ENCODE assay signal across 21 cellular contexts in genomic region chr12:130429656-130430505, GRCh38.
DNase-seq lines count a peak whose midpoint lies in the region; ATAC-seq, FAIRE-seq and TF ChIP-seq lines count a peak whose summit lies in the region.
"Had no signal": no experiment of that assay in that cellular context is flagged by ENCODE, and none has a peak within 500 bp of the region (broad histone marks: within the 10 kb centered on the region; RNA-seq: fewer than 3 reads in every experiment).

No MANE protein-coding gene starts in this region.

- intact Hi-C loops in stomach (cut with DNase I; ENCODE audit: low total_unique reads), result no loop called here

- no peak overlapping the region for H3K56ac ChIP-seq in H9 (ENCODE audit: insufficient read length, low read depth, low read length)

- H3K9me3 Mint-ChIP-seq in H9, result no peaks in the 10 kb centered on the region

- H3K27me3 Mint-ChIP-seq in H9 (ENCODE audit: low read depth), result peaks cover 2% of the 10 kb centered on the region; the same call in 1 of the 2 replicates

- H3K79me1 ChIP-seq in H9 (ENCODE audit: insufficient read depth, low read depth, low read length, poor library complexity, severe bottlenecking) (no peaks in the 10 kb centered on the region), neuronal stem cell (ENCODE audit: low read depth, low read length) (no peaks in the 10 kb centered on the region)

- WGBS in H9 (ENCODE audit: extremely low coverage, insufficient read length, low lambda C conversion rate), result no CpG with 5 or more reads among the region's 24 CpGs
- 100% methylated on average over 2 of the region's 24 CpGs; no CpG with 5 or more reads in 1 of the 2 donors for WGBS in neuronal stem cell (ENCODE audit: extremely low coverage in 2 of 2, insufficient read length in 2 of 2, insufficient replicate concordance in 1 of 2), 2 donors
- WGBS in stomach, 5 donors, result 74 to 82% (median 79%) methylated on average over 24 of the region's 24 CpGs

- peaks cover 0 to 5% of the 10 kb centered on the region in 2 experiments; a peak in 2 of 4 replicates for H3K4me1 Mint-ChIP-seq in H9

- FAIRE-seq in bronchial epithelial cell (lab: Jason Lieb, UNC), result peak; percentile 76
- FAIRE-seq: G401.6, K562 had no signal

- no peak overlapping the region for H2BK120ac ChIP-seq in H9 (ENCODE audit: low read depth, low read length, poor library complexity, severe bottlenecking)
- H2BK120ac ChIP-seq in neuronal stem cell (ENCODE audit: low read depth, low read length), result no peak overlapping the region

- H3T11ph ChIP-seq in H9 (ENCODE audit: low read length), result no peak overlapping the region

- TF ChIP-seq EP300 in stomach (IDR thresholded peaks at IDR 0.05), result no peak

- H2AK5ac ChIP-seq in H9 (ENCODE audit: insufficient read length, low read length) (no peak overlapping the region), neuronal stem cell (ENCODE audit: low read depth, low read length) (no peak overlapping the region)

- DNase-seq in H9 (peak; percentile 26), bronchial epithelial cell (ENCODE audit: low read depth) (no peak), neuronal stem cell (ENCODE audit: low spot score) (no peak), stomach (peak; percentile 9), NCI-H1105 treated with DMSO at 0.1 percent for 48 hours (lab: John Stamatoyannopoulos, UW) (no peak), EL (no peak), NCI-H1092 (lab: John Stamatoyannopoulos, UW) (no peak)
- DNase-seq: DMS79 treated with DMSO at 0.1 percent for 48 hours, GM23248, NCI-H1105, NCI-H1694, NCI-H2081 treated with DMSO at 0.1 percent for 48 hours, NCI-H446 treated with DMSO at 0.1 percent for 48 hours, NCI-H69, OCI-M1, SHP77 had no signal

- H3K27ac Mint-ChIP-seq in H9, result no peak overlapping the region

- no peak for ATAC-seq in GM18517 (IDR thresholded peaks at IDR 0.05; ENCODE audit: unreplicated experiment)
- ATAC-seq: HCT116, K562 had no signal

- H3K27me3 ChIP-seq in H9 (ENCODE audit: insufficient read depth, low read length), result no peaks in the 10 kb centered on the region
- no peaks in the 10 kb centered on the region for H3K27me3 ChIP-seq in bronchial epithelial cell (ENCODE audit: control insufficient read depth, insufficient read depth, low read length)
- H3K27me3 ChIP-seq in neuronal stem cell (ENCODE audit: control insufficient read depth in 3 of 3, insufficient read depth in 3 of 3, low read depth in 1 of 3, low read length in 3 of 3), result no peaks in the 10 kb centered on the region
- no peaks in the 10 kb centered on the region for H3K27me3 ChIP-seq in stomach

- TF ChIP-seq POLR2A in stomach (IDR thresholded peaks at IDR 0.05), result no peak

- no peak overlapping the region for H4K8ac ChIP-seq in H9 (replicated peaks; ENCODE audit: insufficient read length, low read depth, low read length)
- H4K8ac ChIP-seq in neuronal stem cell (ENCODE audit: low read depth, low read length), result no peak overlapping the region

- H3K18ac ChIP-seq in H9 (ENCODE audit: insufficient read length, low read depth, low read length) (no peak overlapping the region), neuronal stem cell (ENCODE audit: low read length) (peak overlapping the region; percentile 27)

- H2AFZ ChIP-seq in H9 (ENCODE audit: low read length), result no peak overlapping the region
- H2AFZ ChIP-seq in neuronal stem cell (ENCODE audit: low read length), result peak overlapping the region; percentile 17
- H2AFZ ChIP-seq: GM23248 had no signal

- no peaks in the 10 kb centered on the region for H3K79me2 ChIP-seq in H9 (ENCODE audit: insufficient read depth, low read length)

- H3K9ac ChIP-seq in H9 (ENCODE audit: extremely low read depth, insufficient read length, low read length) (no peak overlapping the region), neuronal stem cell (ENCODE audit: low read depth, low read length, poor library complexity) (no peak overlapping the region)
- H3K9ac ChIP-seq: GM23248 had no signal

- H3K4me2 ChIP-seq in H9 (ENCODE audit: insufficient read depth, insufficient read length, low read length) (no peak overlapping the region), neuronal stem cell (ENCODE audit: insufficient read depth, low read length, poor library complexity, severe bottlenecking) (no peak overlapping the region)

- H3K36me3 ChIP-seq in bronchial epithelial cell (ENCODE audit: control insufficient read depth, insufficient read depth, low read length) (no peaks in the 10 kb centered on the region), neuronal stem cell (replicated peaks in 1 of 2; ENCODE audit: control insufficient read depth in 2 of 2, insufficient read depth in 2 of 2, low read length in 2 of 2) (peaks cover 0 to 1% of the 10 kb centered on the region in 2 donors), stomach (no peaks in the 10 kb centered on the region)

- H4K91ac ChIP-seq in H9 (ENCODE audit: insufficient read length, low read depth, low read length), result no peak overlapping the region
- no peak overlapping the region for H4K91ac ChIP-seq in neuronal stem cell (ENCODE audit: low read depth, low read length, poor library complexity)

- H3K4me1 ChIP-seq in H9 (ENCODE audit: insufficient read depth, low read length) (no peaks in the 10 kb centered on the region), neuronal stem cell (ENCODE audit: control insufficient read depth in 2 of 2, insufficient read depth in 1 of 2, low read depth in 1 of 2, low read length in 2 of 2) (peaks cover 0 to 20% of the 10 kb centered on the region in 2 donors), stomach (no peaks in the 10 kb centered on the region)

- H3K9me3 ChIP-seq in H9 (ENCODE audit: control insufficient read depth, low read depth, low read length) (no peaks in the 10 kb centered on the region), neuronal stem cell (replicated peaks in 1 of 2; ENCODE audit: control insufficient read depth in 2 of 2, insufficient read depth in 1 of 2, low read depth in 1 of 2, low read length in 2 of 2) (no peaks in the 10 kb centered on the region), stomach (peaks cover 0 to 19% (median 14%) of the 10 kb centered on the region in 4 donors)

- H3K4me3 Mint-ChIP-seq in H9, result no peak overlapping the region

- H3K4me3 ChIP-seq in bronchial epithelial cell (ENCODE audit: low read depth, low read length) (no peak overlapping the region), neuronal stem cell (ENCODE audit: low read length in 2 of 2) (no peak overlapping the region), stomach (no peak overlapping the region)
- H3K4me3 ChIP-seq: GM23248, K562, SK-N-MC had no signal

- H3K4ac ChIP-seq in H9 (ENCODE audit: low read depth, low read length) (no peak overlapping the region), neuronal stem cell (ENCODE audit: low read length) (no peak overlapping the region)

- H2BK15ac ChIP-seq in H9 (ENCODE audit: low read depth, low read length) (no peak overlapping the region), neuronal stem cell (ENCODE audit: low read length) (peak overlapping the region; percentile 7)

- no peaks in the 10 kb centered on the region for H3K36me3 Mint-ChIP-seq in H9 (ENCODE audit: insufficient read depth in 1 of 3, low read depth in 3 of 3)

- H2BK20ac ChIP-seq in H9 (ENCODE audit: low read depth, low read length, poor library complexity, severe bottlenecking), result no peak overlapping the region

- TF ChIP-seq CTCF in H9 (conservative IDR thresholded peaks at IDR 0.05) (no peak), bronchial epithelial cell (IDR thresholded peaks at IDR 0.05; ENCODE audit: insufficient read depth, low read length, severe bottlenecking) (no peak), stomach (IDR thresholded peaks at IDR 0.05) (no peak)

- H3K14ac ChIP-seq in H9 (ENCODE audit: insufficient read depth, low read length) (no peak overlapping the region), neuronal stem cell (ENCODE audit: low read length) (no peak overlapping the region)

- no peak overlapping the region for H2BK12ac ChIP-seq in H9 (ENCODE audit: insufficient read length, low read depth, low read length)
- no peak overlapping the region for H2BK12ac ChIP-seq in neuronal stem cell (ENCODE audit: low read length)

- H4K5ac ChIP-seq in H9 (ENCODE audit: insufficient read length, low read depth, low read length), result no peak overlapping the region

- H4K20me1 ChIP-seq in H9 (ENCODE audit: control insufficient read depth, insufficient read depth, insufficient read length), result no peaks in the 10 kb centered on the region

- H2BK5ac ChIP-seq in H9 (ENCODE audit: insufficient read length, low read length) (no peak overlapping the region), neuronal stem cell (ENCODE audit: low read length) (no peak overlapping the region)

- H3K23ac ChIP-seq in H9 (ENCODE audit: insufficient read length, low read depth, low read length), result no peak overlapping the region
- no peak overlapping the region for H3K23ac ChIP-seq in neuronal stem cell (ENCODE audit: low read depth, low read length, poor library complexity)

- no peaks in the 10 kb centered on the region for H3K23me2 ChIP-seq in H9 (ENCODE audit: insufficient read length, low read depth, low read length, poor library complexity, severe bottlenecking)

- no peak overlapping the region for H3K27ac ChIP-seq in H9 (ENCODE audit: insufficient read length, low read depth, low read length)
- H3K27ac ChIP-seq in neuronal stem cell (replicated peaks; ENCODE audit: low read length), result no peak overlapping the region
- H3K27ac ChIP-seq in stomach, result no peak overlapping the region
- H3K27ac ChIP-seq: GM23248, SK-N-MC had no signal

Comparison
In these comparisons a context has a peak if more than half of its experiments do, and no peak if none do; other contexts are left out.
1. DNase-seq: peak in H9 (single experiment) and stomach (single experiment); none in bronchial epithelial cell (single experiment), neuronal stem cell (single experiment), NCI-H1105 treated with DMSO at 0.1 percent for 48 hours (single experiment), EL (single experiment) and NCI-H1092 (single experiment).